33 cellular contexts compared by ENCODE assay signal in genomic region chr5:139776856-139777255, GRCh38. TPM values are rescaled to one million over a fixed set of nuclear protein-coding genes. Genes with fewer than 3 reads are reported as not detected.
"Had no signal": no experiment of that assay in that cellular context is flagged by ENCODE, and none has a peak within 500 bp of the region (broad histone marks: within the 10 kb centered on the region; RNA-seq: fewer than 3 reads in every experiment).

No MANE protein-coding gene starts in this region.

- H3K9me3 Mint-ChIP-seq: activated CD4-positive, alpha-beta memory T cell treated with anti-CD3 and anti-CD28 coated beads for 36 hours; activated CD4-positive, alpha-beta T cell treated with anti-CD3 and anti-CD28 coated beads, Interleukin-2, amount 10 ng/mL, durations not matched to agents 24 days and 14 days; activated T-helper 1 cell treated with anti-CD3 and anti-CD28 coated beads, Interleukin-12 subunit alpha, Interleukin-12 subunit beta, Interleukin-2, Interleukin-4 antibody, amounts not matched to agents 30 ng/mL and 10 ng/mL and 1 ng/mL, durations not matched to agents 14 hours and 24 hours and 36 hours; effector memory CD8-positive, alpha-beta T cell; nephron progenitor cell; stimulated activated effector memory CD8-positive, alpha-beta T cell treated with anti-CD3 and anti-CD28 coated beads, Interleukin-12 subunit alpha, Interleukin-12 subunit beta, amount 100 ng/mL, for 72 hours; stimulated activated naive CD8-positive, alpha-beta T cell treated with anti-CD3 and anti-CD28 coated beads, Interleukin-15, Interleukin-2, amounts not matched to agents 100 ng/mL and 50 ng/mL, for 24 hours had no signal

- H3K4me3 Mint-ChIP-seq: activated CD4-positive, alpha-beta memory T cell treated with anti-CD3 and anti-CD28 coated beads for 36 hours; activated CD4-positive, alpha-beta T cell treated with anti-CD3 and anti-CD28 coated beads, Interleukin-2, amount 10 ng/mL, durations not matched to agents 24 days and 14 days; activated T-helper 1 cell treated with anti-CD3 and anti-CD28 coated beads, Interleukin-12 subunit alpha, Interleukin-12 subunit beta, Interleukin-2, Interleukin-4 antibody, amounts not matched to agents 30 ng/mL and 10 ng/mL and 1 ng/mL, durations not matched to agents 14 hours and 24 hours and 36 hours; effector memory CD8-positive, alpha-beta T cell; nephron progenitor cell; stimulated activated effector memory CD8-positive, alpha-beta T cell treated with anti-CD3 and anti-CD28 coated beads, Interleukin-12 subunit alpha, Interleukin-12 subunit beta, amount 100 ng/mL, for 72 hours; stimulated activated naive CD8-positive, alpha-beta T cell treated with anti-CD3 and anti-CD28 coated beads, Interleukin-15, Interleukin-2, amounts not matched to agents 100 ng/mL and 50 ng/mL, for 24 hours had no signal

- H3K4me3 ChIP-seq: gastroesophageal sphincter, ovary, skin epidermis, thoracic aorta had no signal

- DNase-seq: activated CD4-positive, alpha-beta memory T cell treated with anti-CD3 and anti-CD28 coated beads for 36 hours; activated CD4-positive, alpha-beta T cell treated with anti-CD3 and anti-CD28 coated beads, Interleukin-2, amount 10 ng/mL, durations not matched to agents 24 days and 14 days; activated CD4-positive, CD25-positive, alpha-beta regulatory T cell treated with anti-CD3 and anti-CD28 coated beads, Interleukin-2, amount 50 U/mL, for 72 hours; activated CD8-positive, alpha-beta memory T cell treated with anti-CD3 and anti-CD28 coated beads, Interleukin-2, amount 50 U/mL, for 4 hours; activated gamma-delta T cell; activated naive CD4-positive, alpha-beta T cell treated with anti-CD3 and anti-CD28 coated beads, Interleukin-2, amount 50 U/mL, for 16 hours; activated T-cell treated with anti-CD3 and anti-CD28 coated beads, Interleukin-2, amount 50 U/mL, for 1 hour; amniotic stem cell; caudate nucleus; cortex of kidney; effector memory CD8-positive, alpha-beta T cell; erythroblast; head of caudate nucleus; hippocampal formation; kidney; left colon; mammary epithelial cell; nephron progenitor cell; ovary; stimulated activated CD4-positive, alpha-beta T cell treated with anti-CD3 and anti-CD28 coated beads, Interleukin-12 subunit alpha, Interleukin-12 subunit beta, amount 100 ng/mL, for 4 hours; stimulated activated CD4-positive, alpha-beta T cell treated with anti-CD3 and anti-CD28 coated beads, Interleukin-4, amount 100 ng/mL, for 1 hour; T1000; trophoblast cell had no signal

- H3K9me3 ChIP-seq: gastroesophageal sphincter, neutrophil, ovary, thoracic aorta had no signal

- H3K36me3 ChIP-seq: gastroesophageal sphincter, neutrophil, ovary, thoracic aorta had no signal

- H3K27ac Mint-ChIP-seq: activated CD4-positive, alpha-beta memory T cell treated with anti-CD3 and anti-CD28 coated beads for 36 hours; activated CD4-positive, alpha-beta T cell treated with anti-CD3 and anti-CD28 coated beads, Interleukin-2, amount 10 ng/mL, durations not matched to agents 24 days and 14 days; activated T-helper 1 cell treated with anti-CD3 and anti-CD28 coated beads, Interleukin-12 subunit alpha, Interleukin-12 subunit beta, Interleukin-2, Interleukin-4 antibody, amounts not matched to agents 30 ng/mL and 10 ng/mL and 1 ng/mL, durations not matched to agents 14 hours and 24 hours and 36 hours; nephron progenitor cell; stimulated activated effector memory CD8-positive, alpha-beta T cell treated with anti-CD3 and anti-CD28 coated beads, Interleukin-12 subunit alpha, Interleukin-12 subunit beta, amount 100 ng/mL, for 72 hours; stimulated activated naive CD8-positive, alpha-beta T cell treated with anti-CD3 and anti-CD28 coated beads, Interleukin-15, Interleukin-2, amounts not matched to agents 100 ng/mL and 50 ng/mL, for 24 hours had no signal

- H3K36me3 Mint-ChIP-seq: activated CD4-positive, alpha-beta memory T cell treated with anti-CD3 and anti-CD28 coated beads for 36 hours; stimulated activated effector memory CD8-positive, alpha-beta T cell treated with anti-CD3 and anti-CD28 coated beads, Interleukin-12 subunit alpha, Interleukin-12 subunit beta, amount 100 ng/mL, for 72 hours had no signal

- H3K27ac ChIP-seq: gastroesophageal sphincter, neutrophil, ovary, skin epidermis, thoracic aorta had no signal

- ATAC-seq: effector memory CD8-positive, alpha-beta T cell; gastroesophageal sphincter; left colon; sciatic nerve; stimulated activated effector memory CD8-positive, alpha-beta T cell treated with anti-CD3 and anti-CD28 coated beads, Interleukin-12 subunit alpha, Interleukin-12 subunit beta, amount 100 ng/mL, for 72 hours had no signal

RNA-seq across cellular contexts. Expression of gene PSD2, which starts 18.8 kb away (rescaled TPM):
- total RNA-seq: activated CD4-positive, alpha-beta memory T cell treated with anti-CD3 and anti-CD28 coated beads for 36 hours; activated CD4-positive, alpha-beta T cell treated with anti-CD3 and anti-CD28 coated beads, Interleukin-2, amount 10 ng/mL, durations not matched to agents 24 days and 14 days; activated CD8-positive, alpha-beta memory T cell treated with anti-CD3 and anti-CD28 coated beads for 36 hours; activated T-helper 1 cell treated with anti-CD3 and anti-CD28 coated beads, Interleukin-12 subunit alpha, Interleukin-12 subunit beta, Interleukin-2, Interleukin-4 antibody, amounts not matched to agents 30 ng/mL and 10 ng/mL and 1 ng/mL, durations not matched to agents 14 hours and 24 hours and 36 hours; fibroblast of villous mesenchyme had no signal
